Comparison of ENCODE assay signal across 8 cellular contexts in genomic region chr20:62792940-62793756, GRCh38. TPM values are rescaled to one million over a fixed set of nuclear protein-coding genes. Genes with fewer than 3 reads are reported as not detected.
DNase-seq lines count a peak whose midpoint lies in the region; ATAC-seq and TF ChIP-seq lines count a peak whose summit lies in the region.

No MANE protein-coding gene starts in this region.

- H3K27ac Mint-ChIP-seq in CD8-positive, alpha-beta T cell = peak overlapping the region; percentile 93

- TF ChIP-seq CTCF in CD8-positive, alpha-beta T cell (IDR thresholded peaks at IDR 0.05) = no peak
- TF ChIP-seq CTCF in dorsolateral prefrontal cortex (IDR thresholded peaks at IDR 0.05 in 54 of 56, conservative IDR thresholded peaks at IDR 0.05 in 2 of 56; ENCODE audit: low read depth in 1 of 56, partially characterized antibody in 56 of 56) = no peak
- no peak for TF ChIP-seq CTCF in psoas muscle (IDR thresholded peaks at IDR 0.05)

- intact Hi-C loops in CD8-positive, alpha-beta T cell (cut with DNase I, micrococcal nuclease) = loop anchor here (2.0 to 10.0 kb wide), 6 partner anchors 14 to 832 kb away; partner anchors contain the start of genes ADRM1 (in 2 of the 2), GID8 (in 1 of the 2), GMEB2 (in 1 of the 2) and TCFL5 (in 1 of the 2)
- intact Hi-C loops in dorsolateral prefrontal cortex (cut with DNase I) = loop anchor here (2.0 to 10.0 kb wide), 8 partner anchors 62 to 728 kb away; partner anchors contain the start of genes CABLES2 (in 1 of the 2), GID8 (in 1 of the 2), PSMA7 (in 1 of the 2) and SS18L1 (in 1 of the 2)
- intact Hi-C loops in psoas muscle (cut with DNase I) = loop anchor here (5.0 kb wide), 3 partner anchors 126 to 291 kb away; no protein-coding TSS in a partner anchor
- intact Hi-C loops in posterior vena cava (cut with DNase I) = loop anchor here (5.0 to 10.0 kb wide), 3 partner anchors 126 to 388 kb away; partner anchors contain the start of gene CABLES2 (in 1 of the 2)

- H3K27ac ChIP-seq in CD8-positive, alpha-beta T cell (ENCODE audit: low read depth, low read length) = peak overlapping the region; percentile 75
- peak overlapping the region; percentile 63 to 98 (median 95) for H3K27ac ChIP-seq in dorsolateral prefrontal cortex
- peak overlapping the region; percentile 81 for H3K27ac ChIP-seq in psoas muscle

- no peaks in the 10 kb centered on the region for H3K27me3 ChIP-seq in CD8-positive, alpha-beta T cell (ENCODE audit: insufficient read depth, low read length)
- no peaks in the 10 kb centered on the region for H3K27me3 ChIP-seq in dorsolateral prefrontal cortex
- H3K27me3 ChIP-seq in psoas muscle (ENCODE audit: insufficient read depth in 3 of 3, low read length in 2 of 3) = peaks cover 0 to 5% (median 0%) of the 10 kb centered on the region in 3 donors

- H3K4me1 ChIP-seq in CD8-positive, alpha-beta T cell (ENCODE audit: insufficient read depth, low read length) = peaks cover 38% of the 10 kb centered on the region
- H3K4me1 ChIP-seq in psoas muscle = peaks cover 16% of the 10 kb centered on the region

- CTCF ChIA-PET in CD8-positive, alpha-beta T cell (lab: Charles Lee) = interaction anchor here (0.9 to 6.8 kb wide), 16 partner anchors 13 to 294 kb away, joined by 3 to 39 read pairs (median 4); no protein-coding TSS in a partner anchor

- H3K9me3 Mint-ChIP-seq in CD8-positive, alpha-beta T cell = no peaks in the 10 kb centered on the region

- H3K9me3 ChIP-seq in CD8-positive, alpha-beta T cell (ENCODE audit: low read length) = no peaks in the 10 kb centered on the region
- H3K9me3 ChIP-seq in psoas muscle = no peaks in the 10 kb centered on the region

- peak overlapping the region; percentile 52 for H3K4me3 ChIP-seq in CD8-positive, alpha-beta T cell (ENCODE audit: low read depth, low read length)
- peak overlapping the region in 36 of 59 donors; percentile 31 to 89 (median 77) for H3K4me3 ChIP-seq in dorsolateral prefrontal cortex
- H3K4me3 ChIP-seq in psoas muscle = peak overlapping the region; percentile 70

- no peaks in the 10 kb centered on the region for H3K27me3 Mint-ChIP-seq in CD8-positive, alpha-beta T cell (ENCODE audit: low read depth)

- peaks cover 7% of the 10 kb centered on the region for H3K36me3 Mint-ChIP-seq in CD8-positive, alpha-beta T cell

- POLR2A ChIA-PET in CD8-positive, alpha-beta T cell (lab: Charles Lee) = interaction anchor here (1.2 to 3.5 kb wide), 8 partner anchors 12 to 145 kb away, joined by 5 to 42 read pairs (median 12); partner anchors contain the start of genes GID8 and OGFR

- no peak for ATAC-seq in CD8-positive, alpha-beta T cell
- no peak for ATAC-seq in psoas muscle
- no peak for ATAC-seq in HG03175 (IDR thresholded peaks at IDR 0.05; ENCODE audit: unreplicated experiment)

- DNase-seq in CD8-positive, alpha-beta T cell = peak in 2 of 7 experiments; percentile 32 to 52
- DNase-seq in NCI-H128 (lab: John Stamatoyannopoulos, UW; ENCODE audit: unreplicated experiment) = peak; percentile 14
- no peak for DNase-seq in dorsolateral prefrontal cortex
- no peak for DNase-seq in psoas muscle
- DNase-seq in iPS-NIHi11 (ENCODE audit: low spot score) = no peak
- DNase-seq in NCI-H2029 treated with DMSO at 0.1 percent for 48 hours (lab: John Stamatoyannopoulos, UW) = no peak
- DNase-seq in posterior vena cava (ENCODE audit: low spot score) = no peak

- peak overlapping the region; percentile 89 for H3K4me3 Mint-ChIP-seq in CD8-positive, alpha-beta T cell

- no peaks in the 10 kb centered on the region for H3K36me3 ChIP-seq in CD8-positive, alpha-beta T cell (ENCODE audit: insufficient read depth, low read length)
- H3K36me3 ChIP-seq in psoas muscle (ENCODE audit: insufficient read depth in 1 of 2, low read depth in 1 of 2) = peaks cover 0 to 9% of the 10 kb centered on the region in 2 donors

- peaks cover 27% of the 10 kb centered on the region for H3K4me1 Mint-ChIP-seq in CD8-positive, alpha-beta T cell (ENCODE audit: low read depth)

- WGBS in psoas muscle, 3 donors = 87 to 90% (median 87%) methylated on average over 22 of the region's 22 CpGs

RNA-seq across cellular contexts. Expression of gene MRGBP, which starts 3.1 kb away (rescaled TPM):
- total RNA-seq in CD8-positive, alpha-beta T cell = 1 to 10 TPM; 7.8 to 8.6 TPM
- total RNA-seq in dorsolateral prefrontal cortex (10 to 100 TPM in 44 of 120 experiments, 1 to 10 TPM in 76; 7.2 to 12.6 (median 9.5) TPM), psoas muscle (1 to 10 TPM; 5.1 to 7.2 (median 5.7) TPM), posterior vena cava (1 to 10 TPM; 5.0 to 8.0 TPM)
- polyA plus RNA-seq in psoas muscle = 10 to 100 TPM in 1 of 3 donors, 1 to 10 TPM in 2; 6.5 to 11.4 (median 7.8) TPM

RNA-seq across cellular contexts. Expression of gene OGFR, which starts 11.5 kb away (rescaled TPM):
- 10 to 100 TPM; 47.8 to 52.2 TPM for total RNA-seq in CD8-positive, alpha-beta T cell
- 100 to 1,000 TPM in 1 of 120 experiments, 10 to 100 TPM in 119; 40.5 to 100 (median 61.4) TPM for total RNA-seq in dorsolateral prefrontal cortex
- total RNA-seq in psoas muscle = 10 to 100 TPM; 17.3 to 20.9 (median 19.4) TPM
- 10 to 100 TPM; 11.6 to 21.6 (median 15.5) TPM for polyA plus RNA-seq in psoas muscle
- total RNA-seq in posterior vena cava = 10 to 100 TPM; 27.7 to 29.4 TPM

RNA-seq across cellular contexts. Expression of gene COL9A3, which starts 23.7 kb away (rescaled TPM):
- not detected for total RNA-seq in CD8-positive, alpha-beta T cell
- total RNA-seq in dorsolateral prefrontal cortex (100 to 1,000 TPM in 8 of 120 experiments, 10 to 100 TPM in 112; 15.9 to 126 (median 44.6) TPM), psoas muscle (under 1 TPM in 3 of 4 donors, not detected in 1; 0.27 to 0.67 (median 0.40) TPM), posterior vena cava (1 to 10 TPM; 1.0 to 1.9 TPM)
- polyA plus RNA-seq in psoas muscle = under 1 TPM; 0.51 to 0.86 (median 0.67) TPM

Comparison
In these comparisons a context has a peak if more than half of its experiments do, and no peak if none do; other contexts are left out.
1. RNA of gene COL9A3, which starts 23.7 kb away (total RNA-seq): 15.9 to 126 TPM in dorsolateral prefrontal cortex; 1.0 to 1.9 TPM in posterior vena cava, 0.27 to 0.67 TPM in psoas muscle and not detected in CD8-positive, alpha-beta T cell; every median in the first group is over 4 times any median in the second.
2. Peak in every context shown above with its lines, with median percentiles within 50 percentile points of each other: H3K27ac ChIP-seq and H3K4me3 ChIP-seq.